In genomic region chr12:69284131-69284530, GRCh38 we compare ENCODE assay signal across 8 cellular contexts. TPM values are rescaled to one million over a fixed set of nuclear protein-coding genes. Genes with fewer than 3 reads are reported as not detected.
DNase-seq lines count a peak whose midpoint lies in the region; ATAC-seq and TF ChIP-seq lines count a peak whose summit lies in the region.

No MANE protein-coding gene starts in this region.

- H3K36me3 ChIP-seq in BE2C = no peaks in the 10 kb centered on the region
- H3K36me3 ChIP-seq in esophagus squamous epithelium = no peaks in the 10 kb centered on the region

- intact Hi-C loops in activated B cell treated with CpG ODN at 0.5 μM for 24 hours (cut with micrococcal nuclease) = no loop called here
- intact Hi-C loops in esophagus squamous epithelium (cut with DNase I) = no loop called here

- H3K9me3 ChIP-seq in BE2C = no peaks in the 10 kb centered on the region
- no peaks in the 10 kb centered on the region for H3K9me3 ChIP-seq in esophagus squamous epithelium

- peaks cover 15% of the 10 kb centered on the region for H3K27me3 Mint-ChIP-seq in activated B cell treated with CpG ODN at 0.5 μM for 24 hours

- H3K9me3 Mint-ChIP-seq in activated B cell treated with CpG ODN at 0.5 μM for 24 hours = no peaks in the 10 kb centered on the region

- H3K4me1 ChIP-seq in BE2C (no peaks in the 10 kb centered on the region), esophagus squamous epithelium (peaks cover 0 to 19% (median 5%) of the 10 kb centered on the region in 3 donors)

- DNase-seq in BE2C (peak; percentile 80), NCI-H1930 (lab: John Stamatoyannopoulos, UW) (peak; percentile 74 to 76), activated B cell treated with CpG ODN at 0.5 μM for 24 hours (no peak), esophagus squamous epithelium (lab: John Stamatoyannopoulos, UW) (no peak), mucosa of gallbladder (ENCODE audit: low spot score) (peak; percentile 62), substantia nigra (lab: John Stamatoyannopoulos, UW) (peak in 45 of 49 donors; percentile 3 to 84 (median 35)), NAMALWA (ENCODE audit: low spot score) (no peak)

- H3K27ac Mint-ChIP-seq in activated B cell treated with CpG ODN at 0.5 μM for 24 hours = no peak overlapping the region

- H3K36me3 Mint-ChIP-seq in activated B cell treated with CpG ODN at 0.5 μM for 24 hours (ENCODE audit: low read depth) = no peaks in the 10 kb centered on the region

- peak overlapping the region; percentile 72 for H3K4me3 Mint-ChIP-seq in activated B cell treated with CpG ODN at 0.5 μM for 24 hours

- TF ChIP-seq CTCF in BE2C (IDR thresholded peaks at IDR 0.05; ENCODE audit: low read depth, low read length) (peak; percentile 36), activated B cell treated with CpG ODN at 0.5 μM for 24 hours (IDR thresholded peaks at IDR 0.05) (no peak), esophagus squamous epithelium (IDR thresholded peaks at IDR 0.05) (peak in 1 of 6 experiments; percentile 5)

- H3K4me3 ChIP-seq in BE2C (ENCODE audit: low read depth, low read length) = peak overlapping the region; percentile 23
- peak overlapping the region in 3 of 4 donors; percentile 2 to 54 (median 29) for H3K4me3 ChIP-seq in esophagus squamous epithelium

- no peak for TF ChIP-seq POLR2A in esophagus squamous epithelium (IDR thresholded peaks at IDR 0.05)

- H3K4me1 Mint-ChIP-seq in activated B cell treated with CpG ODN at 0.5 μM for 24 hours = peaks cover 15% of the 10 kb centered on the region

- peaks cover 29% of the 10 kb centered on the region for H3K27me3 ChIP-seq in BE2C
- peaks cover 0 to 41% (median 0%) of the 10 kb centered on the region in 4 donors for H3K27me3 ChIP-seq in esophagus squamous epithelium

- POLR2A ChIA-PET in activated B cell treated with CpG ODN at 0.5 μM for 24 hours (lab: Charles Lee) = no interaction called here

- peak; percentile 71 for ATAC-seq in GM21390 (IDR thresholded peaks at IDR 0.05; ENCODE audit: unreplicated experiment)
- ATAC-seq in activated B cell treated with CpG ODN at 0.5 μM for 24 hours (ENCODE audit: low read depth) = no peak

- H3K27ac ChIP-seq in esophagus squamous epithelium (no peak overlapping the region), substantia nigra (ENCODE audit: low read depth, low read length, poor library complexity, severe bottlenecking) (no peak overlapping the region)

- CTCF ChIA-PET in activated B cell treated with CpG ODN at 0.5 μM for 24 hours (lab: Charles Lee) = no interaction called here

- 1 to 4% methylated on average over 19 of the region's 19 CpGs for WGBS in esophagus squamous epithelium, 2 donors

RNA-seq across cellular contexts. Expression of gene CPSF6, which starts 44.8 kb away (rescaled TPM):
- 164 TPM for polyA plus RNA-seq in BE2C (2012; ENCODE audit: insufficient read depth, insufficient read length, low read depth)
- total RNA-seq in activated B cell treated with CpG ODN at 0.5 μM for 24 hours = 95.5 and 104 TPM in 2 replicates
- total RNA-seq in esophagus squamous epithelium = 10 to 100 TPM; 16.5 to 34.3 (median 20.5) TPM
- 44.7 TPM for total RNA-seq in mucosa of gallbladder

Comparison
In these comparisons a context has a peak if more than half of its experiments do, and no peak if none do; other contexts are left out.
1. DNase-seq: peak in BE2C (single experiment), NCI-H1930 (2 of 2), mucosa of gallbladder (single experiment) and substantia nigra (45 of 49); none in activated B cell treated with CpG ODN at 0.5 μM for 24 hours (single experiment), esophagus squamous epithelium (single experiment) and NAMALWA (single experiment).